In the genomic region with DNA sequence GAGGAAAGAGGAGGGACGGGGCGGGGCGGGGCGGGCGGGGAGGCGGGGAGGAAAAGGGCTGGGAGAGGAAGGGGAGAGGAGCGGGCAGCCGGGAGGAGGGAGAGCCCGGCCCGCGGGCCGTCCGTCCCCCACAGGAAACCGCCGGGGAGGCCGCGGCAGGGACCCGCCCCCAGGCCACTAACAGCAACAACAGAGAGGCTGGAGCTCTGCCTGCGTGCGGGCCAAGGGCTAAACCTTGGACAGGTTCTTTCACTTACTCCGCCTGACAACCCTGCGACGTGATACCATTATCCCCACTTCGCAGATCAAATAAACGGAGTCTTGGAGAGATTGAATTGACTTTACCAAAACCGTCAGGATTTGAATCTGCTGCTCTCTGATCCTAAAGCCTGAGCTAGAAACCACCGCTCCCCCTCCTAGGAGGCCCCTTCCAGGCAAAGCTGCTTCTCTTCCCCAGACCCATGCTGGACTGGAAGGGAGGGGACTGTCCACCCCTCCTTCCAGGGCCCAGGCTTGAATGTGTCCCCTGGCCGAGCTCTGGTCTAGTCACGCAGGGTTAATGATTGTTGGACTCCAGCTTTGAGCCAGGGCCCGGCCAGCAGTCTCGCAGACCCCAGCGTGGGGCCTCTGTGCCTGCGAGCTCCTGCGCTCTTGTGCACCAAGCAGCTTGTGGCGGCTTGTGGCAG, we compare ENCODE assay signal across 8 cellular contexts. TPM values are rescaled to one million over a fixed set of nuclear protein-coding genes. Genes with fewer than 3 reads are reported as not detected.
A peak's percentile ranks its signal among the peaks of the same experiment; 100 is the strongest.
DNase-seq lines count a peak whose midpoint lies in the region; FAIRE-seq and TF ChIP-seq lines count a peak whose summit lies in the region.

A gene with protein sequence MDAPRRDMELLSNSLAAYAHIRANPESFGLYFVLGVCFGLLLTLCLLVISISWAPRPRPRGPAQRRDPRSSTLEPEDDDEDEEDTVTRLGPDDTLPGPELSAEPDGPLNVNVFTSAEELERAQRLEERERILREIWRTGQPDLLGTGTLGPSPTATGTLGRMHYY (minus strand): TSS at position 10 of the 686 bp plus-strand sequence. CDS start 608 bp downstream, outside the sequence.

- no TSS peak for BruUV-seq in endothelial cell of umbilical vein (replicated peaks; lab: Mats Ljungman, UMichigan)

- WGBS in testis, 2 donors: 6 to 20% methylated on average over 24 to 27 of the region's 35 CpGs

- no peaks in the 10 kb centered on the region for H3K27me3 ChIP-seq in Loucy (ENCODE audit: insufficient read depth, low read length, poor library complexity, severe bottlenecking)
- H3K27me3 ChIP-seq in endothelial cell of umbilical vein (ENCODE audit: control insufficient read depth in 2 of 2, insufficient read depth in 2 of 2, low read length in 2 of 2): no peaks in the 10 kb centered on the region
- no peaks in the 10 kb centered on the region for H3K27me3 ChIP-seq in testis

- no peaks in the 10 kb centered on the region for H3K79me2 ChIP-seq in Loucy (ENCODE audit: insufficient read depth, low read length)
- H3K79me2 ChIP-seq in endothelial cell of umbilical vein (ENCODE audit: control insufficient read depth, insufficient read depth, low read length): peaks cover 14% of the 10 kb centered on the region

- no peaks in the 10 kb centered on the region for H3K9me2 ChIP-seq in Loucy (replicated peaks; ENCODE audit: low read depth, low read length)

- H3K27ac Mint-ChIP-seq in activated CD4-positive, alpha-beta T cell treated with anti-CD3 and anti-CD28 coated beads, Interleukin-2, amount 10 ng/mL, durations not matched to agents 24 days and 14 days: peak within 1 kb of the TSS; percentile 62

- H3K27me3 Mint-ChIP-seq in activated CD4-positive, alpha-beta T cell treated with anti-CD3 and anti-CD28 coated beads, Interleukin-2, amount 10 ng/mL, durations not matched to agents 24 days and 14 days: peaks cover 2% of the 10 kb centered on the region

- TF ChIP-seq POLR2A in endothelial cell of umbilical vein (IDR thresholded peaks at IDR 0.05; ENCODE audit: low read depth, low read length) (no peak), testis (IDR thresholded peaks at IDR 0.05) (no peak)

- peak within 1 kb of the TSS; percentile 84 for H3K4me3 Mint-ChIP-seq in activated CD4-positive, alpha-beta T cell treated with anti-CD3 and anti-CD28 coated beads, Interleukin-2, amount 10 ng/mL, durations not matched to agents 24 days and 14 days

- H3K4me1 ChIP-seq in Loucy (ENCODE audit: insufficient read depth, low read length, poor library complexity, severe bottlenecking) (peaks cover 30% of the 10 kb centered on the region), endothelial cell of umbilical vein (ENCODE audit: control insufficient read depth, extremely low read depth, insufficient read depth, low read length) (peaks cover 15% of the 10 kb centered on the region), testis (peaks cover 15% of the 10 kb centered on the region)

- peak within 1 kb of the TSS; percentile 62 for H3K27ac ChIP-seq in endothelial cell of umbilical vein (ENCODE audit: insufficient read depth, low read depth, low read length)
- H3K27ac ChIP-seq in testis: peak within 1 kb of the TSS; percentile 88 to 94

- no peaks in the 10 kb centered on the region for H4K20me1 ChIP-seq in Loucy (ENCODE audit: insufficient read depth, low read length, poor library complexity, severe bottlenecking)
- no peaks in the 10 kb centered on the region for H4K20me1 ChIP-seq in endothelial cell of umbilical vein (replicated peaks; ENCODE audit: control insufficient read depth, extremely low read depth, insufficient read depth, low read length)

- dilution Hi-C loops in endothelial cell of umbilical vein (cut with MboI; ENCODE audit: extremely low pct_ligation_motif_present, low sequenced_read_pairs): no loop called here

- POLR2A ChIA-PET in endothelial cell of umbilical vein (lab: Charles Lee): no interaction called here

- H3K9me3 Mint-ChIP-seq in activated CD4-positive, alpha-beta T cell treated with anti-CD3 and anti-CD28 coated beads, Interleukin-2, amount 10 ng/mL, durations not matched to agents 24 days and 14 days: no peaks in the 10 kb centered on the region

- peak within 1 kb of the TSS; percentile 72 for H3K9ac ChIP-seq in Loucy (ENCODE audit: low read depth, low read length, poor library complexity, severe bottlenecking)
- H3K9ac ChIP-seq in endothelial cell of umbilical vein (replicated peaks; ENCODE audit: extremely low read depth, insufficient read depth, low read length): peak within 1 kb of the TSS; percentile 68

- H3K4me2 ChIP-seq in Loucy (ENCODE audit: low read depth, low read length, poor library complexity, severe bottlenecking) (peak within 1 kb of the TSS; percentile 96), endothelial cell of umbilical vein (ENCODE audit: insufficient read depth, low read length) (peak within 1 kb of the TSS; percentile 80)

- H3K4me1 Mint-ChIP-seq in activated CD4-positive, alpha-beta T cell treated with anti-CD3 and anti-CD28 coated beads, Interleukin-2, amount 10 ng/mL, durations not matched to agents 24 days and 14 days: peaks cover 27% of the 10 kb centered on the region

- H3K36me3 ChIP-seq in Loucy (ENCODE audit: insufficient read depth, low read length) (no peaks in the 10 kb centered on the region), endothelial cell of umbilical vein (ENCODE audit: control insufficient read depth in 2 of 2, extremely low read depth in 1 of 2, insufficient read depth in 2 of 2, low read length in 2 of 2) (peaks cover 0 to 5% of the 10 kb centered on the region in 2 experiments), testis (ENCODE audit: low read depth, missing control alignments) (no peaks in the 10 kb centered on the region)

- H2AFZ ChIP-seq in Loucy (ENCODE audit: low read length) (peak within 1 kb of the TSS; percentile 74), endothelial cell of umbilical vein (ENCODE audit: low read depth, low read length) (peak within 1 kb of the TSS; percentile 71)

- TF ChIP-seq CTCF in Loucy (conservative IDR thresholded peaks at IDR 0.05; ENCODE audit: low read length) (no peak), endothelial cell of umbilical vein (IDR thresholded peaks at IDR 0.05; ENCODE audit: extremely low read depth in 1 of 2, insufficient read depth in 1 of 2, low read depth in 1 of 2, low read length in 2 of 2) (no peak), testis (IDR thresholded peaks at IDR 0.05) (no peak)

- no peaks in the 10 kb centered on the region for H3K9me1 ChIP-seq in endothelial cell of umbilical vein (replicated peaks; ENCODE audit: control insufficient read depth, extremely low read depth, insufficient read depth, low read length)

- H3K36me3 Mint-ChIP-seq in activated CD4-positive, alpha-beta T cell treated with anti-CD3 and anti-CD28 coated beads, Interleukin-2, amount 10 ng/mL, durations not matched to agents 24 days and 14 days (ENCODE audit: low read depth): peaks cover 7% of the 10 kb centered on the region

- intact Hi-C loops in activated CD4-positive, alpha-beta T cell treated with anti-CD3 and anti-CD28 coated beads, Interleukin-2, amount 10 ng/mL, durations not matched to agents 24 days and 14 days (cut with micrococcal nuclease): loop anchor here (5.0 kb wide), 2 partner anchors 44 to 64 kb away; a partner anchor contains a TSS
- intact Hi-C loops in endothelial cell of umbilical vein (cut with micrococcal nuclease): loop anchor here (1.0 kb wide), 6 partner anchors 17 to 174 kb away; a partner anchor contains a TSS
- intact Hi-C loops in testis (cut with DNase I; ENCODE audit: low total_unique reads): no loop called here

- peak within 1 kb of the TSS; percentile 85 for H3K4me3 ChIP-seq in Loucy (ENCODE audit: low read length, poor library complexity, severe bottlenecking)
- peak within 1 kb of the TSS; percentile 61 to 85 (median 71) for H3K4me3 ChIP-seq in endothelial cell of umbilical vein (replicated peaks in 1 of 3; ENCODE audit: insufficient read depth in 1 of 3, low read depth in 1 of 3, low read length in 3 of 3)
- H3K4me3 ChIP-seq in testis: peak within 1 kb of the TSS; percentile 75

- no peaks in the 10 kb centered on the region for H3F3A ChIP-seq in Loucy (ENCODE audit: low read depth)

- FAIRE-seq in endothelial cell of umbilical vein (lab: Jason Lieb, UNC): peak; percentile 90

- CTCF ChIA-PET in endothelial cell of umbilical vein (lab: Charles Lee): interaction anchor here (0.6 to 3.1 kb wide), 10 partner anchors 8 to 163 kb away, joined by 3 to 17 read pairs (median 4); no protein-coding TSS in a partner anchor

- DNase-seq in activated T-cell treated with anti-CD3 and anti-CD28 coated beads for 48 hours (ENCODE audit: low read depth) (peak; percentile 38), activated T-cell treated with anti-CD3 and anti-CD28 coated beads for 4 hours (no peak), endothelial cell of umbilical vein (ENCODE audit: low read depth, low spot score) (peak; percentile 90), mesenteric fat pad (ENCODE audit: low spot score) (no peak), testis (peak; percentile 77), inferior parietal cortex (ENCODE audit: extremely low spot score) (no peak)
- DNase-seq in activated CD4-positive, alpha-beta T cell treated with anti-CD3 and anti-CD28 coated beads, Interleukin-2, amount 10 ng/mL, durations not matched to agents 24 days and 14 days: peak; percentile 89

- no peaks in the 10 kb centered on the region for H3K9me3 ChIP-seq in Loucy (ENCODE audit: insufficient read depth, low read depth, low read length)
- H3K9me3 ChIP-seq in endothelial cell of umbilical vein (replicated peaks; ENCODE audit: control insufficient read depth, insufficient read depth, low read length): no peaks in the 10 kb centered on the region
- H3K9me3 ChIP-seq in testis: no peaks in the 10 kb centered on the region

TF ChIP-seq in endothelial cell of umbilical vein, 7 proteins besides CTCF, POLR2A, EP300 and RAD21:
- TF ChIP-seq MYC (IDR thresholded peaks at IDR 0.05; ENCODE audit: low read depth, low read length) (no peak), POLR2AphosphoS5 (IDR thresholded peaks at IDR 0.05; ENCODE audit: insufficient read depth, low read depth, low read length) (peak; percentile 24)
TF ChIP-seq in endothelial cell of umbilical vein: peak in this region for 1.

RNA-seq across cellular contexts. Expression of the gene that starts here (rescaled TPM):
- total RNA-seq in activated CD4-positive, alpha-beta T cell treated with anti-CD3 and anti-CD28 coated beads, Interleukin-2, amount 10 ng/mL, durations not matched to agents 24 days and 14 days: 7.5 and 9.0 TPM in 2 replicates
- total RNA-seq in endothelial cell of umbilical vein (63.2 and 64.7 TPM in 2 replicates), mesenteric fat pad (34.5 TPM), testis (10 to 100 TPM in 1 of 2 donors, 1 to 10 TPM in 1; 9.1 to 19.4 TPM)
- polyA plus RNA-seq in endothelial cell of umbilical vein (132 and 255 TPM in 2 replicates), testis (ENCODE audit: insufficient read depth, low read depth, low replicate concordance) (9.6 TPM)
- polyA plus RNA-seq in endothelial cell of umbilical vein (2011; cell fraction: cytosol; rRNA removed): 42.8 and 79.0 TPM in 2 replicates
- 14.7 and 18.7 TPM in 2 replicates for polyA plus RNA-seq in endothelial cell of umbilical vein (2011; cell fraction: nucleus; rRNA removed)
- 37.9 and 66.8 TPM in 2 replicates for polyA plus RNA-seq in endothelial cell of umbilical vein (2012)
- 9.2 and 12.4 TPM in 2 replicates for polyA minus RNA-seq in endothelial cell of umbilical vein
- polyA minus RNA-seq in endothelial cell of umbilical vein (2011; cell fraction: cytosol; rRNA and poly(A)+ RNA removed): 3.6 TPM
- polyA minus RNA-seq in endothelial cell of umbilical vein (2011; cell fraction: nucleus; rRNA and poly(A)+ RNA removed): 2.0 and 3.8 TPM in 2 replicates

Comparison
In these comparisons a context has a peak if more than half of its experiments do, and no peak if none do; other contexts are left out.
1. DNase-seq: peak in activated T-cell treated with anti-CD3 and anti-CD28 coated beads for 48 hours (single experiment), activated CD4-positive, alpha-beta T cell treated with anti-CD3 and anti-CD28 coated beads, Interleukin-2, amount 10 ng/mL, durations not matched to agents 24 days and 14 days (single experiment), endothelial cell of umbilical vein (single experiment) and testis (single experiment); none in activated T-cell treated with anti-CD3 and anti-CD28 coated beads for 4 hours (single experiment), mesenteric fat pad (single experiment) and inferior parietal cortex (single experiment).
2. Peak in every context shown above with its lines, with median percentiles within 50 percentile points of each other: H3K4me3 ChIP-seq.